11 cellular contexts compared by ENCODE assay signal in genomic region chr2:179460530-179460929, GRCh38.
A peak's percentile ranks its signal among the peaks of the same experiment; 100 is the strongest.
DNase-seq lines count a peak whose midpoint lies in the region; ATAC-seq and TF ChIP-seq lines count a peak whose summit lies in the region.
"Had no signal": no experiment of that assay in that cellular context is flagged by ENCODE, and none has a peak within 500 bp of the region (broad histone marks: within the 10 kb centered on the region; RNA-seq: fewer than 3 reads in every experiment).

No MANE protein-coding gene starts in this region.

- no peaks in the 10 kb centered on the region for H3K9me3 ChIP-seq in adrenal gland (replicated peaks in 1 of 3)

- peak; percentile 84 for DNase-seq in ACHN
- peak; percentile 61 for DNase-seq in HFF-Myc (ENCODE audit: extremely low read depth, low read depth)
- peak in 6 of 7 donors; percentile 28 to 68 (median 50) for DNase-seq in adrenal gland
- peak; percentile 85 for DNase-seq in kidney glomerular epithelial cell (lab: John Stamatoyannopoulos, UW)
- DNase-seq in NCI-H2107 treated with DMSO at 0.1 percent for 48 hours (lab: John Stamatoyannopoulos, UW; ENCODE audit: unreplicated experiment): no peak
- no peak for DNase-seq in activated naive CD4-positive, alpha-beta T cell treated with Interleukin-2 at 50 U/mL for 16 hours
- DNase-seq in retina: no peak
- DNase-seq: NCI-H187 had no signal

- H3K4me3 ChIP-seq in HFF-Myc (replicated peaks; ENCODE audit: low read depth, low read length) (no peak overlapping the region), adrenal gland (no peak overlapping the region)

- no peak for TF ChIP-seq POLR2A in adrenal gland (IDR thresholded peaks at IDR 0.05)

- no peaks in the 10 kb centered on the region for H3K27me3 ChIP-seq in adrenal gland

- in situ Hi-C loops in ACHN (cut with HindIII; ENCODE audit: low pct_ligation_motif_present, low pct_unique_long_range_greater_than_20kb, low sequenced_read_pairs): no loop called here

- peak overlapping the region in 3 of 5 donors; percentile 27 to 58 (median 40) for H3K27ac ChIP-seq in adrenal gland
- H3K27ac ChIP-seq: VCaP had no signal

- H3K36me3 ChIP-seq in adrenal gland (replicated peaks in 1 of 2): no peaks in the 10 kb centered on the region

- intact Hi-C loops in adrenal gland (cut with DNase I): no loop called here

- H3K4me1 ChIP-seq in adrenal gland (replicated peaks in 1 of 2): no peaks in the 10 kb centered on the region

- ATAC-seq in HG02588 (IDR thresholded peaks at IDR 0.05; ENCODE audit: unreplicated experiment): no peak
- ATAC-seq: naive thymus-derived CD4-positive, alpha-beta T cell had no signal

- no peak for TF ChIP-seq CTCF in HFF-Myc (IDR thresholded peaks at IDR 0.05; ENCODE audit: low read depth, low read length, missing control alignments)
- TF ChIP-seq CTCF in adrenal gland (IDR thresholded peaks at IDR 0.05): no peak

- WGBS in adrenal gland, 4 donors: 34 to 39% (median 36%) methylated on average over 3 of the region's 3 CpGs

Comparison
In these comparisons a context has a peak if more than half of its experiments do, and no peak if none do; other contexts are left out.
1. DNase-seq: peak in ACHN (single experiment), HFF-Myc (single experiment), adrenal gland (6 of 7) and kidney glomerular epithelial cell (single experiment); none in NCI-H2107 treated with DMSO at 0.1 percent for 48 hours (single experiment), activated naive CD4-positive, alpha-beta T cell treated with Interleukin-2 at 50 U/mL for 16 hours (single experiment) and retina (single experiment).